In genomic region chr17:48618366-48618896, GRCh38 we compare ENCODE assay signal across 8 cellular contexts. TPM values are rescaled to one million over a fixed set of nuclear protein-coding genes. Genes with fewer than 3 reads are reported as not detected.
DNase-seq lines count a peak whose midpoint lies in the region; ATAC-seq and TF ChIP-seq lines count a peak whose summit lies in the region.

No MANE protein-coding gene starts in this region.

- peak; percentile 93 for ATAC-seq in IMR-90 (ENCODE audit: low read depth)
- no peak for ATAC-seq in HG03039 (IDR thresholded peaks at IDR 0.05; ENCODE audit: unreplicated experiment)

- H3K4me1 ChIP-seq in Caco-2 = peaks cover 4% of the 10 kb centered on the region
- no peaks in the 10 kb centered on the region; the same call in 1 of the 2 replicates for H3K4me1 ChIP-seq in IMR-90 (ENCODE audit: control insufficient read depth, insufficient read depth, low read length)

- no peak overlapping the region for H3K27ac ChIP-seq in IMR-90 (ENCODE audit: insufficient read depth, low read length)

- H4K20me1 ChIP-seq in IMR-90 (ENCODE audit: insufficient read depth, low read length) = peaks cover 4% of the 10 kb centered on the region; the same call in 1 of the 2 replicates

- intact Hi-C loops in Caco-2 (cut with micrococcal nuclease; ENCODE audit: unreplicated experiment) = loop anchor here (1.0 to 2.0 kb wide), 7 partner anchors 126 to 594 kb away; no protein-coding TSS in a partner anchor
- intact Hi-C loops in IMR-90 (cut with micrococcal nuclease) = loop anchor here (1.0 to 2.0 kb wide), 6 partner anchors 282 to 592 kb away; no protein-coding TSS in a partner anchor

- no peak overlapping the region for H4K5ac ChIP-seq in IMR-90 (ENCODE audit: low read depth, low read length)

- TF ChIP-seq RAD21 in IMR-90 (IDR thresholded peaks at IDR 0.05; ENCODE audit: low read length) = peak; percentile 97

- no peak overlapping the region for H4K8ac ChIP-seq in IMR-90 (ENCODE audit: low read depth in 2 of 2, low read length in 2 of 2)

- H3K4me1 Mint-ChIP-seq in Caco-2 (ENCODE audit: low read depth, unreplicated experiment) (peaks cover 32% of the 10 kb centered on the region), nephron (peaks cover 54% of the 10 kb centered on the region)

- H3K9me1 ChIP-seq in IMR-90 (ENCODE audit: insufficient read depth, low read length) = no peaks in the 10 kb centered on the region

- dilution Hi-C loops in IMR-90 (cut with HindIII; ENCODE audit: low sequenced_read_pairs, unreplicated experiment) = no loop called here

- peak; percentile 100 for TF ChIP-seq CTCF in Caco-2 (IDR thresholded peaks at IDR 0.05; ENCODE audit: insufficient read depth in 1 of 2, low read depth in 1 of 2, low read length in 1 of 2, severe bottlenecking in 1 of 2, unreplicated experiment in 1 of 2)
- peak; percentile 98 for TF ChIP-seq CTCF in IMR-90 (conservative IDR thresholded peaks at IDR 0.05; ENCODE audit: low read depth, low read length)
- peak; percentile 95 to 98 (median 97) for TF ChIP-seq CTCF in nephron (IDR thresholded peaks at IDR 0.05; ENCODE audit: unreplicated experiment in 3 of 3)

- H3K23ac ChIP-seq in IMR-90 (ENCODE audit: low read depth, low read length) = peak overlapping the region; percentile 45; the same call in 1 of the 2 replicates

- H3K36me3 Mint-ChIP-seq in Caco-2 (ENCODE audit: insufficient read depth, unreplicated experiment) (peaks cover 7% of the 10 kb centered on the region), nephron (ENCODE audit: low read depth) (no peaks in the 10 kb centered on the region)

- H3K9me3 Mint-ChIP-seq in Caco-2 (ENCODE audit: unreplicated experiment) (no peaks in the 10 kb centered on the region), nephron (no peaks in the 10 kb centered on the region)

- H3K4me2 ChIP-seq in IMR-90 (ENCODE audit: low read depth, low read length) = 0 out of 2 replicates have a peak overlapping the region, but pooled peaks have one; percentile 18

- no peak overlapping the region for H2AFZ ChIP-seq in IMR-90 (replicated peaks; ENCODE audit: low read length, poor library complexity)

- 0% methylated on average over 6 of the region's 20 CpGs; no CpG with 5 or more reads in 1 of the 2 experiments for WGBS in IMR-90 (ENCODE audit: extremely low coverage in 2 of 2, insufficient read length in 1 of 2), 2 experiments

- no peak overlapping the region for H2AK9ac ChIP-seq in IMR-90 (replicated peaks; ENCODE audit: low read depth, low read length, poor library complexity)

- H3K4me3 ChIP-seq in Caco-2 (ENCODE audit: low read depth, low read length) (peak overlapping the region; percentile 33), IMR-90 (ENCODE audit: insufficient read depth, low read depth, low read length) (no peak overlapping the region)

- H4K91ac ChIP-seq in IMR-90 (ENCODE audit: insufficient read depth, low read depth, low read length) = no peak overlapping the region

- in situ Hi-C loops in IMR-90 (cut with MboI; ENCODE audit: low sequenced_read_pairs) = no loop called here

- POLR2A ChIA-PET in Caco-2 (lab: Charles Lee) (interaction anchor here (0.6 to 0.9 kb wide), 2 partner anchors 123 to 205 kb away, joined by 4 to 5 read pairs; no protein-coding TSS in a partner anchor), IMR-90 (lab: Charles Lee; ENCODE audit: unreplicated experiment) (no interaction called here)

- H2BK20ac ChIP-seq in IMR-90 (ENCODE audit: low read depth, low read length) = no peak overlapping the region

- no peak overlapping the region for H3K4ac ChIP-seq in IMR-90 (ENCODE audit: low read depth, low read length)

- H3K56ac ChIP-seq in IMR-90 (ENCODE audit: extremely low read depth, insufficient read depth, low read length) = no peak overlapping the region

- no peak overlapping the region for H2AK5ac ChIP-seq in IMR-90 (ENCODE audit: low read depth, low read length)

- no peak overlapping the region for H3K18ac ChIP-seq in IMR-90 (ENCODE audit: low read depth, low read length)

- H3K27me3 Mint-ChIP-seq in Caco-2 (ENCODE audit: insufficient read depth, unreplicated experiment) = peaks cover 69% of the 10 kb centered on the region
- peaks cover 100% of the 10 kb centered on the region for H3K27me3 Mint-ChIP-seq in nephron (ENCODE audit: low read depth)

- no peak overlapping the region for H2BK120ac ChIP-seq in IMR-90 (ENCODE audit: low read depth, low read length)

- H3K79me1 ChIP-seq in IMR-90 (ENCODE audit: low read depth in 1 of 2, low read length in 2 of 2) = no peaks in the 10 kb centered on the region

- CTCF ChIA-PET in Caco-2 (lab: Charles Lee) (interaction anchor here (0.6 to 2.3 kb wide), 22 partner anchors 12 to 1084 kb away, joined by 3 to 11 read pairs (median 4); no protein-coding TSS in a partner anchor), IMR-90 (lab: Yijun Ruan, JAX) (interaction anchor here (0.6 to 1.5 kb wide), 7 partner anchors 9 to 593 kb away, joined by 3 read pairs; no protein-coding TSS in a partner anchor)

- no peak overlapping the region for H3K9ac ChIP-seq in IMR-90 (ENCODE audit: low read depth, low read length)

- H3K27me3 ChIP-seq in Caco-2 (replicated peaks; ENCODE audit: control insufficient read depth, insufficient read depth, low read length) (peaks cover 27% of the 10 kb centered on the region), IMR-90 (ENCODE audit: control insufficient read depth, insufficient read depth, low read length) (peaks cover 80% of the 10 kb centered on the region)

- H3K14ac ChIP-seq in IMR-90 (replicated peaks; ENCODE audit: low read depth, low read length) = no peak overlapping the region

- BruUV-seq in Caco-2 (replicated peaks; lab: Mats Ljungman, UMichigan) (no TSS peak), IMR-90 (replicated peaks; lab: Mats Ljungman, UMichigan) (no TSS peak)

- no peak overlapping the region for H2BK15ac ChIP-seq in IMR-90 (ENCODE audit: low read depth, low read length)

- H2BK5ac ChIP-seq in IMR-90 (ENCODE audit: low read depth, low read length, poor library complexity, severe bottlenecking) = no peak overlapping the region

- peak; percentile 57; the same call in 1 of the 2 replicates for TF ChIP-seq POLR2A in IMR-90 (IDR thresholded peaks at IDR 0.05; ENCODE audit: low read depth, low read length)

- H3K36me3 ChIP-seq in Caco-2 (ENCODE audit: control insufficient read depth, insufficient read depth, low read length) = no peaks in the 10 kb centered on the region
- H3K36me3 ChIP-seq in IMR-90 (ENCODE audit: control insufficient read depth, insufficient read depth, low read length) = no peaks in the 10 kb centered on the region

- H3K4me3 Mint-ChIP-seq in Caco-2 (ENCODE audit: unreplicated experiment) (peak overlapping the region; percentile 63), nephron (peak overlapping the region; percentile 80 to 98 (median 80))

- H3K9me3 ChIP-seq in Caco-2 (no peaks in the 10 kb centered on the region), IMR-90 (ENCODE audit: control insufficient read depth, insufficient read depth, low read length) (peaks cover 9% of the 10 kb centered on the region)

- H3K27ac Mint-ChIP-seq in Caco-2 (ENCODE audit: unreplicated experiment) (peak overlapping the region; percentile 59), nephron (peak overlapping the region; percentile 70 to 98 (median 73))

- DNase-seq in Caco-2 (peak; percentile 93 to 98), IMR-90 (peak; percentile 79), RPMI7951 (ENCODE audit: low read depth) (peak; percentile 77), activated T-helper 1 cell treated with Interleukin-2 at 50 U/mL for 16 hours (ENCODE audit: low read depth) (peak; percentile 70), fibroblast of gingiva (ENCODE audit: low read depth) (peak; percentile 60)
- peak; percentile 54 to 84 (median 74) for DNase-seq in stimulated activated naive CD4-positive, alpha-beta T cell (lab: John Stamatoyannopoulos, UW)

TF ChIP-seq in IMR-90, 13 proteins besides CTCF, POLR2A, EP300 and RAD21 (continues in another document):
- TF ChIP-seq ELK1 (IDR thresholded peaks at IDR 0.05; ENCODE audit: borderline replicate concordance, low read depth, low read length) = no peak

RNA-seq across cellular contexts. Expression of gene HOXB8, which starts 3.3 kb away (rescaled TPM):
- total RNA-seq in Caco-2 (2022) (0.39 and 1.2 TPM in 2 replicates), IMR-90 (2012; rRNA removed) (0.54 and 0.56 TPM in 2 replicates)
- 5.3 and 6.2 TPM in 2 replicates for polyA plus RNA-seq in IMR-90 (2012; rRNA removed)
- polyA plus RNA-seq in IMR-90 (2012; cell fraction: cytosol; rRNA removed) = 2.2 and 6.0 TPM in 2 replicates
- polyA plus RNA-seq in IMR-90 (2012; cell fraction: nucleus; rRNA removed; ENCODE audit: low replicate concordance) = 3.2 and 4.6 TPM in 2 replicates
- total RNA-seq in RPMI7951 (2014; rRNA removed; shearing (Covaris generic)) = 0.24 and 0.49 TPM in 2 replicates

RNA-seq across cellular contexts. Expression of gene HOXB7, which starts 7.6 kb away (rescaled TPM):
- total RNA-seq in Caco-2 (2022) (23.7 and 28.2 TPM in 2 replicates), IMR-90 (2012; rRNA removed) (1.8 and 3.3 TPM in 2 replicates)
- 6.7 and 7.5 TPM in 2 replicates for polyA plus RNA-seq in IMR-90 (2012; rRNA removed)
- 5.2 and 6.4 TPM in 2 replicates for polyA plus RNA-seq in IMR-90 (2012; cell fraction: cytosol; rRNA removed)
- 1.8 and 2.6 TPM in 2 replicates for polyA plus RNA-seq in IMR-90 (2012; cell fraction: nucleus; rRNA removed; ENCODE audit: low replicate concordance)
- total RNA-seq in RPMI7951 (2014; rRNA removed; shearing (Covaris generic)) = 24.9 and 26.1 TPM in 2 replicates

RNA-seq across cellular contexts. Expression of gene HOXB9, which starts 7.7 kb away (rescaled TPM):
- total RNA-seq in Caco-2 (2022) (4.5 and 5.4 TPM in 2 replicates), IMR-90 (2012; rRNA removed) (under 0.01 TPM in 1 of 2 replicates, not detected in the other)
- polyA plus RNA-seq in IMR-90 (2012; rRNA removed) = 0.05 and 0.07 TPM in 2 replicates
- 0.01 and 0.04 TPM in 2 replicates for polyA plus RNA-seq in IMR-90 (2012; cell fraction: cytosol; rRNA removed)
- polyA plus RNA-seq in IMR-90 (2012; cell fraction: nucleus; rRNA removed; ENCODE audit: low replicate concordance) = 0.03 and 0.10 TPM in 2 replicates
- 2.3 and 4.1 TPM in 2 replicates for total RNA-seq in RPMI7951 (2014; rRNA removed; shearing (Covaris generic))

RNA-seq across cellular contexts. Expression of gene HOXB6, which starts 13.6 kb away (rescaled TPM):
- total RNA-seq in Caco-2 (2022) = 1.8 and 1.9 TPM in 2 replicates
- 11.1 and 11.9 TPM in 2 replicates for total RNA-seq in IMR-90 (2012; rRNA removed)
- 42.2 and 48.1 TPM in 2 replicates for polyA plus RNA-seq in IMR-90 (2012; rRNA removed)
- polyA plus RNA-seq in IMR-90 (2012; cell fraction: cytosol; rRNA removed) = 66.4 and 75.0 TPM in 2 replicates
- polyA plus RNA-seq in IMR-90 (2012; cell fraction: nucleus; rRNA removed; ENCODE audit: low replicate concordance) = 27.7 and 38.2 TPM in 2 replicates
- total RNA-seq in RPMI7951 (2014; rRNA removed; shearing (Covaris generic)) = 4.8 and 7.3 TPM in 2 replicates

RNA-seq across cellular contexts. Expression of gene HOXB5, which starts 24.9 kb away (rescaled TPM):
- total RNA-seq in Caco-2 (2022) (not detected in 2 replicates), IMR-90 (2012; rRNA removed) (0.54 and 0.56 TPM in 2 replicates)
- 18.0 and 18.1 TPM in 2 replicates for polyA plus RNA-seq in IMR-90 (2012; rRNA removed)
- 19.7 and 32.7 TPM in 2 replicates for polyA plus RNA-seq in IMR-90 (2012; cell fraction: cytosol; rRNA removed)
- 13.4 and 16.5 TPM in 2 replicates for polyA plus RNA-seq in IMR-90 (2012; cell fraction: nucleus; rRNA removed; ENCODE audit: low replicate concordance)
- 0.10 and 0.24 TPM in 2 replicates for total RNA-seq in RPMI7951 (2014; rRNA removed; shearing (Covaris generic))
